Comparison of ENCODE assay signal across 19 cellular contexts in genomic region chr10:36301139-36301538, GRCh38.
DNase-seq lines count a peak whose midpoint lies in the region; ATAC-seq, FAIRE-seq and TF ChIP-seq lines count a peak whose summit lies in the region.
"Had no signal": no experiment of that assay in that cellular context is flagged by ENCODE, and none has a peak within 500 bp of the region (broad histone marks: within the 10 kb centered on the region; RNA-seq: fewer than 3 reads in every experiment).

No MANE protein-coding gene starts in this region.

- no peak overlapping the region for H3K14ac ChIP-seq in H1 (ENCODE audit: insufficient read length)

- no peak for TF ChIP-seq CTCF in H1 (IDR thresholded peaks at IDR 0.05; ENCODE audit: control extremely low read depth in 1 of 3, insufficient read depth in 1 of 3, low read depth in 1 of 3, low read length in 3 of 3)

- no peak for TF ChIP-seq POLR2A in H1 (IDR thresholded peaks at IDR 0.05; ENCODE audit: control extremely low read depth in 1 of 2, low read depth in 2 of 2, low read length in 2 of 2)

- H4K5ac ChIP-seq in H1 (ENCODE audit: insufficient read length, low read depth, low read length): no peak overlapping the region

- no peak overlapping the region for H2BK5ac ChIP-seq in H1 (ENCODE audit: low read depth, low read length)

- H3K4me3 ChIP-seq in H1 (ENCODE audit: extremely low read depth in 1 of 4, insufficient read depth in 2 of 4, low read depth in 3 of 4, low read length in 4 of 4) (no peak overlapping the region), iPS-20b (ENCODE audit: low read length) (no peak overlapping the region)
- H3K4me3 ChIP-seq: BLaER1, GM23248 had no signal

- POLR2A ChIA-PET in H1 (lab: Charles Lee; ENCODE audit: partially characterized antibody): no interaction called here

- 88% methylated on average over 2 of the region's 2 CpGs; no CpG with 5 or more reads in 1 of the 2 experiments for WGBS in H1 (ENCODE audit: extremely low coverage in 1 of 2, insufficient coverage in 1 of 2, insufficient read length in 1 of 2, insufficient replicate concordance in 2 of 2, low coverage in 1 of 2, low lambda C conversion rate in 2 of 2, missing lambda C conversion rate in 1 of 2), 2 experiments

- H4K8ac ChIP-seq in H1 (ENCODE audit: extremely low read depth, insufficient read depth, low read length): no peak overlapping the region

- no peak overlapping the region for H3K4ac ChIP-seq in H1 (replicated peaks; ENCODE audit: insufficient read length, low read depth, low read length)

- H3K27ac ChIP-seq in H1 (ENCODE audit: low read depth, low read length) (peak overlapping the region; percentile 42; the same call in 1 of the 2 replicates), iPS-20b (ENCODE audit: low read length) (peak overlapping the region; percentile 48)
- H3K27ac ChIP-seq: 22Rv1, BLaER1, C4-2B, GM23248 had no signal

- no peak overlapping the region for H3K56ac ChIP-seq in H1 (replicated peaks; ENCODE audit: insufficient read length, low read depth, low read length)

- H3K4me1 ChIP-seq in H1 (replicated peaks in 1 of 4; ENCODE audit: control insufficient read depth in 3 of 4, insufficient read depth in 4 of 4, low read length in 3 of 4) (peaks cover 0 to 4% (median 0%) of the 10 kb centered on the region in 4 experiments; a peak in 1 of 7 replicates), iPS-20b (ENCODE audit: insufficient read depth, low read length) (no peaks in the 10 kb centered on the region)
- H3K4me1 ChIP-seq: BLaER1, Caco-2 had no signal

- H3K18ac ChIP-seq in H1 (ENCODE audit: extremely low read depth, low read length): no peak overlapping the region

- H3K9ac ChIP-seq in H1 (replicated peaks in 1 of 4; ENCODE audit: extremely low read depth in 1 of 4, low read depth in 3 of 4, low read length in 3 of 4): 0 out of 7 replicates have a peak overlapping the region, but pooled peaks of 1 of the 4 experiments have one; percentile 33
- H3K9ac ChIP-seq in iPS-20b (ENCODE audit: low read depth, low read length): no peak overlapping the region
- H3K9ac ChIP-seq: BLaER1, GM23248 had no signal

- no peak overlapping the region for H2BK120ac ChIP-seq in H1 (replicated peaks; ENCODE audit: low read depth, low read length)

- H3K79me1 ChIP-seq in H1 (ENCODE audit: low read depth, low read length): no peaks in the 10 kb centered on the region

- H3K23ac ChIP-seq in H1 (ENCODE audit: insufficient read length): no peak overlapping the region

- H3K9me3 ChIP-seq in H1 (ENCODE audit: insufficient read depth in 2 of 2, low read depth in 1 of 2, low read length in 1 of 2) (no peaks in the 10 kb centered on the region), iPS-20b (ENCODE audit: insufficient read depth, low read depth, low read length) (no peaks in the 10 kb centered on the region)
- H3K9me3 ChIP-seq: BLaER1, Caco-2 had no signal

- CTCF ChIA-PET in H1 (lab: Charles Lee; ENCODE audit: partially characterized antibody): no interaction called here

- peak; percentile 55 for FAIRE-seq in H1 (lab: Jason Lieb, UNC)
- FAIRE-seq: A204.1, G401.6, GM19239, H54 had no signal

- H3K27me3 ChIP-seq in H1 (replicated peaks in 1 of 4; ENCODE audit: control insufficient read depth in 3 of 4, extremely low read depth in 1 of 4, insufficient read depth in 3 of 4, low read length in 3 of 4) (no peaks in the 10 kb centered on the region), iPS-20b (ENCODE audit: insufficient read depth, low read length) (no peaks in the 10 kb centered on the region)
- H3K27me3 ChIP-seq: BLaER1 had no signal

- H2AK5ac ChIP-seq in H1 (ENCODE audit: low read depth, low read length): no peak overlapping the region

- no peak overlapping the region for H2AFZ ChIP-seq in H1 (ENCODE audit: low read length)
- H2AFZ ChIP-seq: GM23248 had no signal

- no peak overlapping the region for H4K91ac ChIP-seq in H1 (replicated peaks; ENCODE audit: insufficient read length, low read length)

- H3K36me3 ChIP-seq in H1 (ENCODE audit: control insufficient read depth in 2 of 4, insufficient read depth in 4 of 4, low read length in 3 of 4): no peaks in the 10 kb centered on the region
- no peaks in the 10 kb centered on the region for H3K36me3 ChIP-seq in iPS-20b (ENCODE audit: insufficient read depth, low read depth, low read length)
- H3K36me3 ChIP-seq: BLaER1 had no signal

- H2BK12ac ChIP-seq in H1 (ENCODE audit: low read depth, low read length): no peak overlapping the region

- DNase-seq in NCI-H2171 treated with DMSO at 0.1 percent for 48 hours (lab: John Stamatoyannopoulos, UW) (peak; percentile 2), NCI-H2171 (lab: John Stamatoyannopoulos, UW) (no peak), H1 (ENCODE audit: low read depth in 1 of 2, low spot score in 2 of 2) (no peak), NOMO-1 (lab: John Stamatoyannopoulos, UW; ENCODE audit: unreplicated experiment in 2 of 2) (no peak)
- DNase-seq: Caco-2; CD4-positive, CD25-positive, alpha-beta regulatory T cell; CD8-positive, alpha-beta T cell; DMS153; DND-41; GM23248 had no signal

- TF ChIP-seq RAD21 in H1 (IDR thresholded peaks at IDR 0.05 in 1 of 2, conservative IDR thresholded peaks at IDR 0.05 in 1 of 2; ENCODE audit: low read depth in 2 of 2, low read length in 2 of 2): no peak

- ATAC-seq in HG03139 (IDR thresholded peaks at IDR 0.05; ENCODE audit: unreplicated experiment): no peak
- ATAC-seq: CD8-positive, alpha-beta T cell had no signal

- H2BK20ac ChIP-seq in H1 (ENCODE audit: low read length): no peak overlapping the region

- H3K23me2 ChIP-seq in H1 (ENCODE audit: low read depth, low read length): no peaks in the 10 kb centered on the region

- H2BK15ac ChIP-seq in H1 (ENCODE audit: low read length): no peak overlapping the region

- no peaks in the 10 kb centered on the region for H4K20me1 ChIP-seq in H1 (replicated peaks in 1 of 2; ENCODE audit: control insufficient read depth in 1 of 2, insufficient read depth in 2 of 2, low read length in 2 of 2)
- H4K20me1 ChIP-seq: BLaER1 had no signal

- H3K79me2 ChIP-seq in H1 (ENCODE audit: control insufficient read depth in 1 of 2, insufficient read depth in 2 of 2, low read length in 2 of 2): no peaks in the 10 kb centered on the region

- H3K4me2 ChIP-seq in H1 (ENCODE audit: insufficient read depth in 1 of 2, low read depth in 2 of 2, low read length in 2 of 2): no peak overlapping the region
- H3K4me2 ChIP-seq: BLaER1 had no signal

- TF ChIP-seq EP300 in H1 (IDR thresholded peaks at IDR 0.05; ENCODE audit: borderline replicate concordance in 1 of 2, low read depth in 2 of 2, low read length in 2 of 2): no peak

TF ChIP-seq in H1, 55 proteins besides CTCF, POLR2A, EP300 and RAD21:
- TF ChIP-seq RNF2 (IDR thresholded peaks at IDR 0.05; ENCODE audit: borderline replicate concordance, low read depth, low read length, missing control alignments, poor library complexity, severe bottlenecking) (no peak), SRF (IDR thresholded peaks at IDR 0.05; ENCODE audit: low read depth, low read length) (peak; percentile 59; the same call in 1 of the 2 replicates)
